19 cellular contexts compared by ENCODE assay signal in the genomic region with DNA sequence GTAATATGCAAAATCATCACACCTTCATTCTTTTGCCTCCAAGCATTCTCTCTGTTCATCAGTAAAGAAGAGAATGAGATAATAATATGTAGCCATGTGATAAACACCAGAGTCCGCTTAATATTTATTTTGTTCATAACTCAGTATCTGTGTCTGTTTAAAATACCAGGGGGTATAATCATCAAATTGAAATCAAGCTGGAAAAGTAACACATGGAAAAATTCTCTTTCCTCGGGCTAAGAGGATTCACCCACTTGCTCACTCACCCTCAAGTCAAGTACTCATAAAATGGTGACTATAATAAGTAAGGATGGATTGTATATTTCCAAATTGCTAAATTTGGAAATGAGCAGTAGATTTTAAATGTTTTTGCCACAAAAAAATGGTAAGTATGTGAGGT.
A peak's percentile ranks its signal among the peaks of the same experiment; 100 is the strongest.
DNase-seq lines count a peak whose midpoint lies in the region; TF ChIP-seq lines count a peak whose summit lies in the region.
"Had no signal": no experiment of that assay in that cellular context is flagged by ENCODE, and none has a peak within 500 bp of the region (broad histone marks: within the 10 kb centered on the region; RNA-seq: fewer than 3 reads in every experiment).

No MANE protein-coding gene starts in this region.

- peak overlapping the region; percentile 11 for H3K27ac Mint-ChIP-seq in osteocyte (ENCODE audit: unreplicated experiment)
- H3K27ac Mint-ChIP-seq: CD8-positive, alpha-beta T cell; H9; IgD-negative memory B cell had no signal

- H3K27me3 Mint-ChIP-seq in osteocyte (ENCODE audit: unreplicated experiment) = no peaks in the 10 kb centered on the region
- H3K27me3 Mint-ChIP-seq: IgD-negative memory B cell had no signal

- DNase-seq in AG10803 (ENCODE audit: low read depth) = peak; percentile 35
- peak; percentile 40 for DNase-seq in EL
- DNase-seq in HS-5 (ENCODE audit: low read depth) = peak; percentile 1
- no peak for DNase-seq in osteocyte (ENCODE audit: extremely low spot score, unreplicated experiment)
- DNase-seq in RKO (ENCODE audit: low spot score) = no peak
- DNase-seq in A172 (ENCODE audit: low spot score) = no peak
- DNase-seq in NCI-H82 (lab: John Stamatoyannopoulos, UW) = no peak
- DNase-seq: ACHN; Calu3; CD8-positive, alpha-beta T cell; DMS 273 treated with DMSO at 0.1 percent for 48 hours; DMS53; DND-41; GDM1; H9; Kasumi-1; KBM-7 had no signal

- H3K36me3 Mint-ChIP-seq in osteocyte (ENCODE audit: unreplicated experiment) = no peaks in the 10 kb centered on the region
- H3K36me3 Mint-ChIP-seq: CD8-positive, alpha-beta T cell; IgD-negative memory B cell had no signal

- H3K4me3 ChIP-seq in AG10803 (ENCODE audit: low read length) = no peak overlapping the region
- H3K4me3 ChIP-seq: BLaER1 treated with 17β-estradiol and CSF1 and Interleukin-3, amounts not matched to agents 10 nM and 100 nM had no signal

- peaks cover 7% of the 10 kb centered on the region for H3K4me1 Mint-ChIP-seq in osteocyte (ENCODE audit: unreplicated experiment)
- H3K4me1 Mint-ChIP-seq: IgD-negative memory B cell had no signal

- H3K4me3 Mint-ChIP-seq in osteocyte (ENCODE audit: unreplicated experiment) = no peak overlapping the region
- H3K4me3 Mint-ChIP-seq: CD8-positive, alpha-beta T cell; H9; IgD-negative memory B cell had no signal

- H3K9me3 Mint-ChIP-seq in osteocyte (ENCODE audit: unreplicated experiment) = peaks cover 17% of the 10 kb centered on the region
- H3K9me3 Mint-ChIP-seq: IgD-negative memory B cell had no signal

- TF ChIP-seq CTCF in AG10803 (conservative IDR thresholded peaks at IDR 0.05; ENCODE audit: low read length) (no peak), osteocyte (IDR thresholded peaks at IDR 0.05) (no peak)

Comparison
In these comparisons a context has a peak if more than half of its experiments do, and no peak if none do; other contexts are left out.
1. DNase-seq: peak in AG10803 (single experiment), EL (single experiment) and HS-5 (single experiment); none in osteocyte (single experiment), RKO (single experiment), A172 (single experiment) and NCI-H82 (single experiment).